Comparison of ENCODE assay signal across 20 cellular contexts in genomic region chr19:10952809-10953208, GRCh38. TPM values are rescaled to one million over a fixed set of nuclear protein-coding genes. Genes with fewer than 3 reads are reported as not detected.
DNase-seq lines count a peak whose midpoint lies in the region; ATAC-seq and TF ChIP-seq lines count a peak whose summit lies in the region.
"Had no signal": no experiment of that assay in that cellular context is flagged by ENCODE, and none has a peak within 500 bp of the region (broad histone marks: within the 10 kb centered on the region; RNA-seq: fewer than 3 reads in every experiment).

No MANE protein-coding gene starts in this region.

- POLR2A ChIA-PET in PC-9 (lab: Charles Lee; ENCODE audit: unreplicated experiment): interaction anchor here (0.5 to 0.6 kb wide), 4 partner anchors 22 to 288 kb away, joined by 3 to 7 read pairs (median 5); no protein-coding TSS in a partner anchor

- H3K27ac Mint-ChIP-seq in type B pancreatic cell: peak overlapping the region; percentile 91
- H3K27ac Mint-ChIP-seq: endodermal cell; naive thymus-derived CD4-positive, alpha-beta T cell; progenitor cell of endocrine pancreas had no signal

- H3K9me2 ChIP-seq in PC-9 (ENCODE audit: insufficient read depth): no peaks in the 10 kb centered on the region

- no peaks in the 10 kb centered on the region for H3K79me2 ChIP-seq in PC-9 (ENCODE audit: low read depth)

- no peak overlapping the region for H2AFZ ChIP-seq in PC-9

- no peaks in the 10 kb centered on the region for H3K9me3 Mint-ChIP-seq in type B pancreatic cell
- H3K9me3 Mint-ChIP-seq: endodermal cell; naive thymus-derived CD4-positive, alpha-beta T cell had no signal

- no peaks in the 10 kb centered on the region for H3K4me1 Mint-ChIP-seq in type B pancreatic cell (ENCODE audit: unreplicated experiment)
- H3K4me1 Mint-ChIP-seq: endodermal cell had no signal

- no TSS peak for BruUV-seq in PC-9 (replicated peaks; lab: Mats Ljungman, UMichigan)

- peak; percentile 21 for DNase-seq in NCI-H748 (lab: John Stamatoyannopoulos, UW; ENCODE audit: unreplicated experiment)
- DNase-seq in NCI-H748 treated with DMSO at 0.1 percent for 48 hours (lab: John Stamatoyannopoulos, UW): no peak
- DNase-seq in PC-9: peak; percentile 67 to 84
- DNase-seq in islet precursor cell: peak; percentile 66
- DNase-seq in type B pancreatic cell (ENCODE audit: extremely low spot score, unreplicated experiment): no peak
- DNase-seq in esophagus muscularis mucosa (ENCODE audit: extremely low spot score): no peak
- DNase-seq in NCI-H1436 (lab: John Stamatoyannopoulos, UW): no peak
- DNase-seq: activated CD4-positive, CD25-positive, alpha-beta regulatory T cell; amniotic stem cell; C1 segment of cervical spinal cord; cerebellar nuclear complex; endodermal cell; foreskin melanocyte; left ventricle myocardium superior; naive thymus-derived CD4-positive, alpha-beta T cell; stimulated activated CD4-positive, alpha-beta T cell treated with anti-CD3 and anti-CD28 coated beads, Interleukin-12 subunit alpha, Interleukin-12 subunit beta, amount 100 ng/mL, for 4 hours; stimulated activated naive CD4-positive, alpha-beta T cell; T-helper 2 cell had no signal

- no peaks in the 10 kb centered on the region for H3K27me3 Mint-ChIP-seq in type B pancreatic cell
- H3K27me3 Mint-ChIP-seq: naive thymus-derived CD4-positive, alpha-beta T cell; progenitor cell of endocrine pancreas had no signal

- CTCF ChIA-PET in PC-9 (lab: Charles Lee): interaction anchor here (0.6 kb wide), 1 partner anchor 308 kb away, joined by 5 read pairs; no protein-coding TSS in a partner anchor

- no peaks in the 10 kb centered on the region for H3K27me3 ChIP-seq in PC-9 (ENCODE audit: insufficient read depth, low read depth)
- H3K27me3 ChIP-seq in esophagus muscularis mucosa: no peaks in the 10 kb centered on the region

- H4K20me1 ChIP-seq in PC-9 (ENCODE audit: insufficient read depth): no peaks in the 10 kb centered on the region

- H3K27ac ChIP-seq in PC-9 (peak overlapping the region; percentile 37), esophagus muscularis mucosa (replicated peaks in 1 of 4) (no peak overlapping the region)

- ATAC-seq in HG03342 (IDR thresholded peaks at IDR 0.05; ENCODE audit: unreplicated experiment): no peak
- ATAC-seq: left ventricle myocardium superior; naive thymus-derived CD4-positive, alpha-beta T cell had no signal

- TF ChIP-seq CTCF in PC-9 (conservative IDR thresholded peaks at IDR 0.05) (no peak), type B pancreatic cell (conservative IDR thresholded peaks at IDR 0.05) (no peak), esophagus muscularis mucosa (IDR thresholded peaks at IDR 0.05) (no peak)

- H3K4me3 ChIP-seq in PC-9: no peak overlapping the region
- H3K4me3 ChIP-seq in esophagus muscularis mucosa: no peak overlapping the region

- H3F3A ChIP-seq in PC-9 (ENCODE audit: insufficient read depth, low read depth): peaks cover 37% of the 10 kb centered on the region

- intact Hi-C loops in PC-9 (cut with micrococcal nuclease; ENCODE audit: unreplicated experiment): no loop called here
- intact Hi-C loops in esophagus muscularis mucosa (cut with DNase I): no loop called here

- peak overlapping the region; percentile 55 for H3K4me3 Mint-ChIP-seq in type B pancreatic cell
- H3K4me3 Mint-ChIP-seq: endodermal cell; naive thymus-derived CD4-positive, alpha-beta T cell had no signal

- no peaks in the 10 kb centered on the region for H3K9me3 ChIP-seq in PC-9 (ENCODE audit: insufficient read depth, low read depth)
- no peaks in the 10 kb centered on the region for H3K9me3 ChIP-seq in esophagus muscularis mucosa

- no peak for TF ChIP-seq POLR2A in esophagus muscularis mucosa (IDR thresholded peaks at IDR 0.05; ENCODE audit: low read depth)

- WGBS in esophagus muscularis mucosa: 90% methylated on average over 6 of the region's 6 CpGs

- TF ChIP-seq EP300 in esophagus muscularis mucosa (IDR thresholded peaks at IDR 0.05): no peak

- H3K4me1 ChIP-seq in PC-9 (replicated peaks; ENCODE audit: insufficient read depth) (peaks cover 37% of the 10 kb centered on the region), esophagus muscularis mucosa (no peaks in the 10 kb centered on the region)

- peak overlapping the region; percentile 68 for H3K4me2 ChIP-seq in PC-9

- no peaks in the 10 kb centered on the region for H3K36me3 ChIP-seq in PC-9 (ENCODE audit: low read depth)
- no peaks in the 10 kb centered on the region for H3K36me3 ChIP-seq in esophagus muscularis mucosa

- H3K36me3 Mint-ChIP-seq in type B pancreatic cell: no peaks in the 10 kb centered on the region
- H3K36me3 Mint-ChIP-seq: naive thymus-derived CD4-positive, alpha-beta T cell had no signal

RNA-seq across cellular contexts. Expression of gene SMARCA4, which starts 8.0 kb away (rescaled TPM):
- 128 and 136 TPM in 2 replicates for total RNA-seq in PC-9 (2021)
- 182 and 244 TPM in 2 replicates for total RNA-seq in type B pancreatic cell (ENCODE audit: low replicate concordance)
- total RNA-seq in esophagus muscularis mucosa: 10 to 100 TPM; 48.0 to 78.2 (median 53.9) TPM

RNA-seq across cellular contexts. Expression of gene TIMM29, which starts 24.2 kb away (rescaled TPM):
- total RNA-seq in PC-9 (2021): 22.4 and 26.2 TPM in 2 replicates
- 31.8 and 33.7 TPM in 2 replicates for total RNA-seq in type B pancreatic cell (ENCODE audit: low replicate concordance)
- total RNA-seq in esophagus muscularis mucosa: 10 to 100 TPM; 32.6 to 58.7 (median 45.9) TPM

RNA-seq across cellular contexts. Expression of gene YIPF2, which starts 24.4 kb away (rescaled TPM):
- 60.2 and 79.8 TPM in 2 replicates for total RNA-seq in PC-9 (2021)
- 58.5 and 124 TPM in 2 replicates for total RNA-seq in type B pancreatic cell (ENCODE audit: low replicate concordance)
- total RNA-seq in esophagus muscularis mucosa: 10 to 100 TPM; 23.3 to 50.1 (median 31.0) TPM

Comparison
In these comparisons a context has a peak if more than half of its experiments do, and no peak if none do; other contexts are left out.
1. DNase-seq: peak in NCI-H748 (single experiment), PC-9 (2 of 2) and islet precursor cell (single experiment); none in NCI-H748 treated with DMSO at 0.1 percent for 48 hours (single experiment), type B pancreatic cell (single experiment), esophagus muscularis mucosa (single experiment) and NCI-H1436 (single experiment).